8 cellular contexts compared by ENCODE assay signal in the genomic region with DNA sequence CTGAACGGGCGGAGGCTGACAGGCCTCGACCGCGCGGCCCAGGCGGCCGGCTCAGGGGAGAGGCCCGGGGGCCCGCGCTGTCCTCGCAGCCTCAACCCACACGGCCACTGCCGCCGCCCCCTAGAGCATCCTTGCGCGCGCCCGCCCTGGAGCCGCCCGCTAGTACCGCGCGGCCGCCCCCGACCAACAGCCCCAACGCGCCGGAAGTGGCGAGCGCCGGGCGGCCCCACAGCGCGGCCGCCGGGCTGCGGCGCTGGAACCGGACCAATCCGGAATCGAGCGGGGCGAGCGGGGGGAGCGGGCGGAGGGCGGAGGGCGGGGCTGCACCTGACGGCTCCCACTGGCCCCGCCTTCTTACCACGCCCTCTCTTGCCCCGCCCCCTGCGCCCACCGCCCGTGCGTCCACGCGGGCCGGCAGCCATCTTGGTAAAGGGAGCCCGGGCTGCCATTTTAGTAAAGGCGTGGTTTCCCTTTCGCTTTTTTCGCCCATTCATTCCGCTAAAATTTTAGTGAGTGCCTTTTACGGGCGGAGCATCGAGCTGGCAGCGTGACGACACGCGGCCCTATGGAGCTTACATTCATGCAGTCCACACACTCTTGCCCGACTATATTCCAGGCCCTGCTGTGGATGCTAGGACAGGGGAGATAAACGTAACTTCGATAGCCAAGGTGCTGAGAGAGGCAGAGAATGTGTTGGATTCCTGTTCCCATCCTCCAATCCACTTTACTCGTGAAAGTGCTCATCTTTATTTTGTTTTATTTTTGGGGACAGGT. TPM values are rescaled to one million over a fixed set of nuclear protein-coding genes. Genes with fewer than 3 reads are reported as not detected.
DNase-seq lines count a peak whose midpoint lies in the region; ATAC-seq and TF ChIP-seq lines count a peak whose summit lies in the region.

A gene with protein sequence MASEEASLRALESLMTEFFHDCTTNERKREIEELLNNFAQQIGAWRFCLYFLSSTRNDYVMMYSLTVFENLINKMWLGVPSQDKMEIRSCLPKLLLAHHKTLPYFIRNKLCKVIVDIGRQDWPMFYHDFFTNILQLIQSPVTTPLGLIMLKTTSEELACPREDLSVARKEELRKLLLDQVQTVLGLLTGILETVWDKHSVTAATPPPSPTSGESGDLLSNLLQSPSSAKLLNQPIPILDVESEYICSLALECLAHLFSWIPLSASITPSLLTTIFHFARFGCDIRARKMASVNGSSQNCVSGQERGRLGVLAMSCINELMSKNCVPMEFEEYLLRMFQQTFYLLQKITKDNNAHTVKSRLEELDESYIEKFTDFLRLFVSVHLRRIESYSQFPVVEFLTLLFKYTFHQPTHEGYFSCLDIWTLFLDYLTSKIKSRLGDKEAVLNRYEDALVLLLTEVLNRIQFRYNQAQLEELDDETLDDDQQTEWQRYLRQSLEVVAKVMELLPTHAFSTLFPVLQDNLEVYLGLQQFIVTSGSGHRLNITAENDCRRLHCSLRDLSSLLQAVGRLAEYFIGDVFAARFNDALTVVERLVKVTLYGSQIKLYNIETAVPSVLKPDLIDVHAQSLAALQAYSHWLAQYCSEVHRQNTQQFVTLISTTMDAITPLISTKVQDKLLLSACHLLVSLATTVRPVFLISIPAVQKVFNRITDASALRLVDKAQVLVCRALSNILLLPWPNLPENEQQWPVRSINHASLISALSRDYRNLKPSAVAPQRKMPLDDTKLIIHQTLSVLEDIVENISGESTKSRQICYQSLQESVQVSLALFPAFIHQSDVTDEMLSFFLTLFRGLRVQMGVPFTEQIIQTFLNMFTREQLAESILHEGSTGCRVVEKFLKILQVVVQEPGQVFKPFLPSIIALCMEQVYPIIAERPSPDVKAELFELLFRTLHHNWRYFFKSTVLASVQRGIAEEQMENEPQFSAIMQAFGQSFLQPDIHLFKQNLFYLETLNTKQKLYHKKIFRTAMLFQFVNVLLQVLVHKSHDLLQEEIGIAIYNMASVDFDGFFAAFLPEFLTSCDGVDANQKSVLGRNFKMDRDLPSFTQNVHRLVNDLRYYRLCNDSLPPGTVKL (minus strand): TSS at position 208 of the 774 bp plus-strand sequence. CDS start 597 bp downstream, outside the sequence.

- peak within 1 kb of the TSS; percentile 94 for H3K27ac Mint-ChIP-seq in activated T-cell treated with anti-CD3 and anti-CD28 coated beads, Interleukin-2, amount 50 U/mL, for 24 hours

- peaks cover 14% of the 10 kb centered on the region for H3K4me1 ChIP-seq in mucosa of stomach (ENCODE audit: control insufficient read depth, insufficient read depth, low read length)

- peak within 1 kb of the TSS; percentile 89 for H3K4me3 ChIP-seq in mucosa of stomach (ENCODE audit: low read length)

- peaks cover 2% of the 10 kb centered on the region for H3K9me3 Mint-ChIP-seq in activated T-cell treated with anti-CD3 and anti-CD28 coated beads, Interleukin-2, amount 50 U/mL, for 24 hours

- peaks cover 35% of the 10 kb centered on the region for H3K4me1 Mint-ChIP-seq in activated T-cell treated with anti-CD3 and anti-CD28 coated beads, Interleukin-2, amount 50 U/mL, for 24 hours (ENCODE audit: low read depth)

- H3K36me3 Mint-ChIP-seq in activated T-cell treated with anti-CD3 and anti-CD28 coated beads, Interleukin-2, amount 50 U/mL, for 24 hours (ENCODE audit: low read depth) = peaks cover 18% of the 10 kb centered on the region

- no peaks in the 10 kb centered on the region for H3K27me3 Mint-ChIP-seq in activated T-cell treated with anti-CD3 and anti-CD28 coated beads, Interleukin-2, amount 50 U/mL, for 24 hours

- peaks cover 7% of the 10 kb centered on the region for H3K36me3 ChIP-seq in mucosa of stomach (ENCODE audit: control insufficient read depth, insufficient read depth, low read length)

- peak within 1 kb of the TSS; percentile 80 for H3K9ac ChIP-seq in mucosa of stomach (ENCODE audit: low read length)

- TF ChIP-seq POLR2A in erythroblast (IDR thresholded peaks at IDR 0.05; ENCODE audit: low read length) = peak; percentile 34

- no peaks in the 10 kb centered on the region for H3K27me3 ChIP-seq in mucosa of stomach (ENCODE audit: control insufficient read depth, insufficient read depth, low read length)

- H3K9me3 ChIP-seq in mucosa of stomach (ENCODE audit: control insufficient read depth, low read length) = no peaks in the 10 kb centered on the region

- DNase-seq in DMS153 (lab: John Stamatoyannopoulos, UW) = peak; percentile 85
- DNase-seq in KG1 (lab: John Stamatoyannopoulos, UW) = peak; percentile 89
- DNase-seq in activated T-cell treated with anti-CD3 and anti-CD28 coated beads, Interleukin-2, amount 50 U/mL, for 24 hours = peak; percentile 100
- peak; percentile 96 to 99 for DNase-seq in erythroblast (lab: John Stamatoyannopoulos, UW)
- DNase-seq in stimulated activated CD8-positive, alpha-beta memory T cell treated with anti-CD3 and anti-CD28 coated beads, Interleukin-4, amount 100 ng/mL, for 48 hours = peak; percentile 100

- H3K4me3 Mint-ChIP-seq in activated T-cell treated with anti-CD3 and anti-CD28 coated beads, Interleukin-2, amount 50 U/mL, for 24 hours = peak within 1 kb of the TSS; percentile 98

- ATAC-seq in GM21717 (IDR thresholded peaks at IDR 0.05; ENCODE audit: unreplicated experiment) = peak; percentile 76

TF ChIP-seq in PFSK-1, 5 proteins besides CTCF, POLR2A, EP300 and RAD21:
- peak; percentile 56; the same call in 1 of the 2 replicates for TF ChIP-seq TAF1 (IDR thresholded peaks at IDR 0.05; ENCODE audit: borderline replicate concordance, insufficient read depth, low read length)
- 0 out of 2 replicates have a peak, but pooled peaks have one; percentile 36 for TF ChIP-seq POLR2AphosphoS5 (IDR thresholded peaks at IDR 0.05; ENCODE audit: low read depth, low read length)
- TF ChIP-seq FOXP2 (optimal IDR thresholded peaks at IDR 0.05; ENCODE audit: borderline replicate concordance, extremely low read depth, extremely low read length, insufficient read depth) = peak; percentile 70
- 0 out of 2 replicates have a peak, but pooled peaks have one; percentile 75 for TF ChIP-seq SIN3A (IDR thresholded peaks at IDR 0.05; ENCODE audit: borderline replicate concordance, insufficient read depth, low read length)
- TF ChIP-seq, protein P1, sequence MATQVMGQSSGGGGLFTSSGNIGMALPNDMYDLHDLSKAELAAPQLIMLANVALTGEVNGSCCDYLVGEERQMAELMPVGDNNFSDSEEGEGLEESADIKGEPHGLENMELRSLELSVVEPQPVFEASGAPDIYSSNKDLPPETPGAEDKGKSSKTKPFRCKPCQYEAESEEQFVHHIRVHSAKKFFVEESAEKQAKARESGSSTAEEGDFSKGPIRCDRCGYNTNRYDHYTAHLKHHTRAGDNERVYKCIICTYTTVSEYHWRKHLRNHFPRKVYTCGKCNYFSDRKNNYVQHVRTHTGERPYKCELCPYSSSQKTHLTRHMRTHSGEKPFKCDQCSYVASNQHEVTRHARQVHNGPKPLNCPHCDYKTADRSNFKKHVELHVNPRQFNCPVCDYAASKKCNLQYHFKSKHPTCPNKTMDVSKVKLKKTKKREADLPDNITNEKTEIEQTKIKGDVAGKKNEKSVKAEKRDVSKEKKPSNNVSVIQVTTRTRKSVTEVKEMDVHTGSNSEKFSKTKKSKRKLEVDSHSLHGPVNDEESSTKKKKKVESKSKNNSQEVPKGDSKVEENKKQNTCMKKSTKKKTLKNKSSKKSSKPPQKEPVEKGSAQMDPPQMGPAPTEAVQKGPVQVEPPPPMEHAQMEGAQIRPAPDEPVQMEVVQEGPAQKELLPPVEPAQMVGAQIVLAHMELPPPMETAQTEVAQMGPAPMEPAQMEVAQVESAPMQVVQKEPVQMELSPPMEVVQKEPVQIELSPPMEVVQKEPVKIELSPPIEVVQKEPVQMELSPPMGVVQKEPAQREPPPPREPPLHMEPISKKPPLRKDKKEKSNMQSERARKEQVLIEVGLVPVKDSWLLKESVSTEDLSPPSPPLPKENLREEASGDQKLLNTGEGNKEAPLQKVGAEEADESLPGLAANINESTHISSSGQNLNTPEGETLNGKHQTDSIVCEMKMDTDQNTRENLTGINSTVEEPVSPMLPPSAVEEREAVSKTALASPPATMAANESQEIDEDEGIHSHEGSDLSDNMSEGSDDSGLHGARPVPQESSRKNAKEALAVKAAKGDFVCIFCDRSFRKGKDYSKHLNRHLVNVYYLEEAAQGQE (IDR thresholded peaks at IDR 0.05; ENCODE audit: insufficient read depth in 1 of 2, low read depth in 2 of 2, low read length in 2 of 2) = peak in 1 of 2 experiments; percentile 45; a peak in 1 of 4 replicates

RNA-seq across cellular contexts. Expression of the gene that starts here (rescaled TPM):
- 108 TPM for polyA plus RNA-seq in PFSK-1 (2012; ENCODE audit: insufficient read length, low read depth)

Comparison
In these comparisons a context has a peak if more than half of its experiments do, and no peak if none do; other contexts are left out.
1. Peak in every context shown above with its lines: DNase-seq, ATAC-seq and H3K4me3 ChIP-seq.